Comparison of ENCODE assay signal across 8 cellular contexts in the genomic region with DNA sequence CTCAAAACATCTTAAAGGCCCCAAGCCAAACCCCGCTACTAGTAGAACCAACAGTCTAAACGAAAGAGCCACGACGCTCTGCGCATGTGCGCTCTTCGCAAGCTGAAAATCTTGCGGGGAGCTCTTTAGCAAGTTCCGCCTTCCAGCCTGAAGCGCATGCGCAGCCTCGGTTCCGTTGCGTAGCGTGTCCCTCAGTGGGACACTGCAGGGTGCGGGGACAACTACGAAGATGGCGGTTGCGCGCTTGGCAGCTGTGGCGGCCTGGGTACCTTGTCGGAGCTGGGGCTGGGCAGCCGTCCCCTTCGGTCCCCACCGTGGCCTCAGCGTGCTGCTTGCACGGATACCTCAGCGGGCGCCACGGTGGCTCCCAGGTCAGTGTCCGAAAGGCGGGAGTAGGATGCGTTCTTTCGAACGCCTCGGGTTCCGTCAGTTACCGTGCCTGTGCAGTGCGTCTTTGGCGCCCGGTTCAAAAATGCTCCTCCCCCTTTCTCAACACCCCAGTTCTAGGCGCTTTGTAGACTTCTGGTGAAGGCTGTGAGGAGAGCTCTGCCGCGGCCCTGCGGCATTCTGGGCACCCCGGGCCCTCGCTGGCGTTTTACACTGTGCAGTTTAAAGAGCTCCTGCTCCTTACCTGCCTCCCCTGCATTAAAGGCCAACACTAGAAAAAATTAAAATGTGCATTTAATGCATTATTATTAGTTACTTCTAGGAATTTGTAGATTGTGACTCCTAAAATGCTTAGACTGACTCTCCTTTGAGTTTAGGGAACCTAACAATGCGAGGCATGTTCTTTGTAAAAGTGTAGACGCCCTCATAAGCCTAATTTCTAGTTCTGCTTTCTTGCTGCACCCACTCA. TPM values are rescaled to one million over a fixed set of nuclear protein-coding genes. Genes with fewer than 3 reads are reported as not detected.
DNase-seq lines count a peak whose midpoint lies in the region; ATAC-seq and TF ChIP-seq lines count a peak whose summit lies in the region.

A gene (plus strand): TSS at position 194 of the 856 bp plus-strand sequence. CDS start 36 bp downstream, at position 230.

- peak within 1 kb of the TSS; percentile 80 for H3K27ac Mint-ChIP-seq in activated naive CD8-positive, alpha-beta T cell
- peak within 1 kb of the TSS; percentile 82 for H3K27ac Mint-ChIP-seq in osteocyte (ENCODE audit: unreplicated experiment)

- TF ChIP-seq CTCF in GM06990 (IDR thresholded peaks at IDR 0.05; ENCODE audit: insufficient read depth, low read length, poor library complexity, severe bottlenecking) (no peak), osteocyte (IDR thresholded peaks at IDR 0.05) (no peak)

- H3K27me3 ChIP-seq in GM06990 (replicated peaks; ENCODE audit: control insufficient read depth, insufficient read depth, low read length) (no peaks in the 10 kb centered on the region), thymus (ENCODE audit: control insufficient read depth, insufficient read depth) (no peaks in the 10 kb centered on the region)

- no peaks in the 10 kb centered on the region for H3K9me3 Mint-ChIP-seq in activated naive CD8-positive, alpha-beta T cell (ENCODE audit: low read depth)
- H3K9me3 Mint-ChIP-seq in osteocyte (ENCODE audit: unreplicated experiment), result no peaks in the 10 kb centered on the region

- no peaks in the 10 kb centered on the region for H3K36me3 Mint-ChIP-seq in activated naive CD8-positive, alpha-beta T cell
- H3K36me3 Mint-ChIP-seq in osteocyte (ENCODE audit: unreplicated experiment), result peaks cover 24% of the 10 kb centered on the region

- H3K27ac ChIP-seq in thymus (ENCODE audit: low read depth), result peak within 1 kb of the TSS; percentile 92

- H3K4me3 Mint-ChIP-seq in activated naive CD8-positive, alpha-beta T cell, result peak within 1 kb of the TSS; percentile 93
- peak within 1 kb of the TSS; percentile 90 for H3K4me3 Mint-ChIP-seq in osteocyte (ENCODE audit: unreplicated experiment)

- H3K27me3 Mint-ChIP-seq in activated naive CD8-positive, alpha-beta T cell, result no peaks in the 10 kb centered on the region
- H3K27me3 Mint-ChIP-seq in osteocyte (ENCODE audit: unreplicated experiment), result no peaks in the 10 kb centered on the region

- peaks cover 5% of the 10 kb centered on the region for H3K4me1 ChIP-seq in thymus (ENCODE audit: control insufficient read depth, insufficient read depth, low read length)

- H3K4me3 ChIP-seq in GM06990 (replicated peaks; ENCODE audit: low read depth, low read length) (peak within 1 kb of the TSS; percentile 73), thymus (ENCODE audit: low read length) (peak within 1 kb of the TSS; percentile 90)

- peak; percentile 96 for ATAC-seq in HG02571 (IDR thresholded peaks at IDR 0.05; ENCODE audit: unreplicated experiment)

- H3K36me3 ChIP-seq in GM06990 (ENCODE audit: control insufficient read depth, insufficient read depth, low read length) (no peaks in the 10 kb centered on the region), thymus (ENCODE audit: control insufficient read depth, insufficient read depth) (no peaks in the 10 kb centered on the region)

- H3K4me1 Mint-ChIP-seq in activated naive CD8-positive, alpha-beta T cell (ENCODE audit: low read depth), result peaks cover 49% of the 10 kb centered on the region
- H3K4me1 Mint-ChIP-seq in osteocyte (ENCODE audit: unreplicated experiment), result peaks cover 28% of the 10 kb centered on the region

- intact Hi-C loops in head of caudate nucleus (cut with DNase I), result no loop called here

- under 1% methylated on average over 50 of the region's 50 CpGs for WGBS in thymus

- no peaks in the 10 kb centered on the region for H3K9me3 ChIP-seq in thymus (ENCODE audit: control insufficient read depth)

- DNase-seq in GM06990 (ENCODE audit: extremely low read depth, insufficient read length) (peak; percentile 91), NCI-H1048 (lab: John Stamatoyannopoulos, UW) (peak; percentile 95), SKM-1 treated with dmso at 0.1 percent for 144 hours (lab: John Stamatoyannopoulos, UW; ENCODE audit: unreplicated experiment) (peak; percentile 89), head of caudate nucleus (peak; percentile 93 to 99 (median 97)), osteocyte (ENCODE audit: extremely low spot score, unreplicated experiment) (peak; percentile 97)

RNA-seq across cellular contexts. Expression of the gene that starts here (rescaled TPM):
- 24.3 and 25.5 TPM in 2 replicates for total RNA-seq in osteocyte
- 32.7 TPM for polyA plus RNA-seq in thymus

Comparison
In these comparisons a context has a peak if more than half of its experiments do, and no peak if none do; other contexts are left out.
1. Peak in every context shown above with its lines: DNase-seq, ATAC-seq, H3K4me3 ChIP-seq and H3K27ac ChIP-seq.